In the genomic region with DNA sequence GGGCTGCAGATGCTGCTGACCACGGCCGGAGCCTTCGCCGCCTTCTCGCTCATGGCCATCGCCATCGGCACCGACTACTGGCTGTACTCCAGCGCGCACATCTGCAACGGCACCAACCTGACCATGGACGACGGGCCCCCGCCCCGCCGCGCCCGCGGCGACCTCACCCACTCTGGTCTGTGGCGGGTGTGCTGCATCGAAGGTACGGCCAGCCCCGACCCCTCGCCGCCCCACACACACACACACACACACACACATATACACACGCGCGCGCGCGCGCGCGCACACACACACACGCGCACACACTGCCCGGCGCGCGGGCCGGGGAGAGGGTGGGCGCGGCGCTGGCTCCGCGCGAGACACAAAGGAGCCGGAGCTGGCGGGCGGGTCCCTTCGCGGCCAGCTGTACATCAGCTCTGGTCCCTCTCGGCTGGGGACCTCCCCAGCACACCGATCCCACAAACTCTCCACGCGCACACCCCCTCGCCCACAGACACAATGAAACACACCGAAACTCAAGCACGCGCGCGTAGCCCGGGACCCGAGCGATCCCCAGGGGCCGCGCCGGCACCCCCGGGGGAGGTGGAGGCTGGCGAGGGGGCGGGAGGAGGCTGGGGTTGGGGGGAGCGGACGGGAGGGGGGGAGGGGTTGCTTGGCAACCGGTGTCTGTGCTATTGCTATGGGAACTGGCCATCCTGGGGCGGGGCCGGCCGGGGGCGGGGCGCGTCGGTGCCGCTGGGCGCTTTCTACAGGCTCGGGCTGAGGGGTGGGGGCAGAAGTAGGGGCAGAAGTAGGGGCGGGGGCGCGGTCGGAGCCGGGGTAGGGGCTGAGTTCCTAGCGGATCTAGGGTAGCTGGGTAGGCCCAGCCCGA, we compare ENCODE assay signal across 8 cellular contexts. TPM values are rescaled to one million over a fixed set of nuclear protein-coding genes. Genes with fewer than 3 reads are reported as not detected.
DNase-seq lines count a peak whose midpoint lies in the region; ATAC-seq and TF ChIP-seq lines count a peak whose summit lies in the region.

No MANE protein-coding gene starts in this region.

- peak overlapping the region; percentile 12 for H3K4me3 ChIP-seq in astrocyte of the spinal cord (ENCODE audit: low read depth, low read length)
- H3K4me3 ChIP-seq in stomach, result peak overlapping the region; percentile 48 to 66 (median 50)

- WGBS in stomach, 5 donors, result 0 to 3% (median 1%) methylated on average over 13 to 90 of the region's 92 CpGs

- peaks cover 18 to 37% (median 29%) of the 10 kb centered on the region in 4 donors for H3K4me1 ChIP-seq in stomach

- H3K27ac ChIP-seq in stomach, result peak overlapping the region in 2 of 5 donors; percentile 28 to 34

- TF ChIP-seq CTCF in astrocyte of the spinal cord (IDR thresholded peaks at IDR 0.05; ENCODE audit: low read depth, low read length) (no peak), stomach (IDR thresholded peaks at IDR 0.05) (no peak)

- peaks cover 0 to 94% (median 46%) of the 10 kb centered on the region in 3 donors for H3K27me3 ChIP-seq in stomach

- TF ChIP-seq POLR2A in stomach (IDR thresholded peaks at IDR 0.05), result no peak

- in situ Hi-C loops in astrocyte of the spinal cord (cut with HindIII; ENCODE audit: low sequenced_read_pairs), result no loop called here

- intact Hi-C loops in stomach (cut with DNase I; ENCODE audit: low total_unique reads), result no loop called here

- ATAC-seq in left lobe of liver (peak; percentile 52), HG03159 (IDR thresholded peaks at IDR 0.05; ENCODE audit: unreplicated experiment) (no peak), GM19467 (IDR thresholded peaks at IDR 0.05; ENCODE audit: unreplicated experiment) (no peak)

- DNase-seq in DMS 273 treated with DMSO at 0.1 percent for 48 hours (lab: John Stamatoyannopoulos, UW) (peak; percentile 18), NCI-H1930 (lab: John Stamatoyannopoulos, UW) (peak; percentile 55 to 67), astrocyte of the spinal cord (ENCODE audit: low read depth, low spot score) (no peak), left lobe of liver (ENCODE audit: low spot score) (no peak), stomach (no peak), middle frontal gyrus (ENCODE audit: extremely low spot score, low spot score) (no peak)

- no peak for TF ChIP-seq EP300 in stomach (IDR thresholded peaks at IDR 0.05)

- no peaks in the 10 kb centered on the region for H3K36me3 ChIP-seq in stomach

- H3K9me3 ChIP-seq in stomach, result no peaks in the 10 kb centered on the region

RNA-seq across cellular contexts. Expression of a gene that starts 0.7 kb away (rescaled TPM):
- total RNA-seq in left lobe of liver (0.10 TPM), stomach (1 to 10 TPM in 2 of 5 donors, under 1 TPM in 1, not detected in 2; 0.45 to 8.8 (median 1.5) TPM)
- 1 to 10 TPM in 1 of 3 donors, under 1 TPM in 2; 0.15 to 3.1 (median 0.33) TPM for polyA plus RNA-seq in stomach

Comparison
In these comparisons a context has a peak if more than half of its experiments do, and no peak if none do; other contexts are left out.
1. DNase-seq: peak in DMS 273 treated with DMSO at 0.1 percent for 48 hours (single experiment) and NCI-H1930 (2 of 2); none in astrocyte of the spinal cord (single experiment), left lobe of liver (single experiment), stomach (single experiment) and middle frontal gyrus (single experiment).